Comparison of ENCODE assay signal across 1 cellular context in genomic region chr9:36190388-36191289, GRCh38.
A peak's percentile ranks its signal among the peaks of the same experiment; 100 is the strongest.
TF ChIP-seq lines count a peak whose summit lies in the region.

A gene with protein sequence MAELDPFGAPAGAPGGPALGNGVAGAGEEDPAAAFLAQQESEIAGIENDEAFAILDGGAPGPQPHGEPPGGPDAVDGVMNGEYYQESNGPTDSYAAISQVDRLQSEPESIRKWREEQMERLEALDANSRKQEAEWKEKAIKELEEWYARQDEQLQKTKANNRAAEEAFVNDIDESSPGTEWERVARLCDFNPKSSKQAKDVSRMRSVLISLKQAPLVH (plus strand): TSS chr9:36190921. CDS start chr9:36191057, 136 bp downstream.

TF ChIP-seq in K562, 482 proteins besides CTCF, POLR2A, EP300 and RAD21 (continued from another document and continues in another):
- TF ChIP-seq ZBTB2 (IDR thresholded peaks at IDR 0.05) (no peak), BRF1 (IDR thresholded peaks at IDR 0.05; ENCODE audit: borderline replicate concordance, extremely low read depth, insufficient read length) (no peak), ZBTB5 (IDR thresholded peaks at IDR 0.05) (no peak), ZNF197 (CRISPR knock-in tag; IDR thresholded peaks at IDR 0.05; ENCODE audit: low read depth) (no peak), DIDO1 (tag; IDR thresholded peaks at IDR 0.05; ENCODE audit: low read depth) (no peak), ZNF766 (CRISPR knock-in tag; conservative IDR thresholded peaks at IDR 0.05) (no peak), MEF2A (IDR thresholded peaks at IDR 0.05; ENCODE audit: control insufficient read depth, low read depth, low read length) (no peak), MIER1 (IDR thresholded peaks at IDR 0.05; ENCODE audit: low read depth) (no peak), SRSF3 (IDR thresholded peaks at IDR 0.05; ENCODE audit: insufficient read depth, low read length) (no peak), LEF1 (IDR thresholded peaks at IDR 0.05) (no peak), SIN3A (IDR thresholded peaks at IDR 0.05; ENCODE audit: borderline replicate concordance in 2 of 2, control insufficient read depth in 1 of 2, low read depth in 2 of 2, low read length in 2 of 2) (peak; percentile 52 to 63; a peak in 2 of 4 replicates), ZNF253 (CRISPR knock-in tag; conservative IDR thresholded peaks at IDR 0.05) (no peak), RNF2 (IDR thresholded peaks at IDR 0.05) (no peak; the same call in 1 of the 2 replicates), ZNF12 (CRISPR knock-in tag; IDR thresholded peaks at IDR 0.05) (no peak), SRSF7 (optimal IDR thresholded peaks at IDR 0.05; ENCODE audit: low read depth, low read length) (no peak), EGR1 (conservative IDR thresholded peaks at IDR 0.05) (no peak), TCF15 (CRISPR knock-in tag; IDR thresholded peaks at IDR 0.05) (no peak), ERF (CRISPR knock-in tag; IDR thresholded peaks at IDR 0.05) (no peak), MYC (IDR thresholded peaks at IDR 0.05; ENCODE audit: low read depth, low read length) (peak; percentile 47; the same call in 1 of the 2 replicates), MYC (CRISPR knock-in tag; IDR thresholded peaks at IDR 0.05; ENCODE audit: borderline replicate concordance, low read depth) (no peak), ZBTB11 (CRISPR knock-in tag; IDR thresholded peaks at IDR 0.05) (peak in 2 of 3 experiments; percentile 67 to 87; a peak in 3 of 6 replicates), CXXC5 (CRISPR knock-in tag; IDR thresholded peaks at IDR 0.05) (0 out of 2 replicates have a peak, but pooled peaks have one; percentile 52), ZNF280B (CRISPR knock-in tag; IDR thresholded peaks at IDR 0.05) (no peak), CTBP1 (IDR thresholded peaks at IDR 0.05; ENCODE audit: borderline replicate concordance) (peak; percentile 14; the same call in 1 of the 2 replicates), HOMEZ (CRISPR knock-in tag; IDR thresholded peaks at IDR 0.05) (no peak), RFX7 (CRISPR knock-in tag; IDR thresholded peaks at IDR 0.05) (no peak), TEAD1 (CRISPR knock-in tag; IDR thresholded peaks at IDR 0.05) (no peak), CTCFL (IDR thresholded peaks at IDR 0.05; ENCODE audit: borderline replicate concordance, insufficient read depth, low read depth, low read length, poor library complexity, severe bottlenecking) (no peak), PTRF (tag; IDR thresholded peaks at IDR 0.05) (no peak), HMGXB4 (CRISPR knock-in tag; IDR thresholded peaks at IDR 0.05) (no peak), ZNF75A (CRISPR knock-in tag; IDR thresholded peaks at IDR 0.05) (no peak), SMARCC2 (IDR thresholded peaks at IDR 0.05; ENCODE audit: low read depth) (no peak), ASH1L (IDR thresholded peaks at IDR 0.05; ENCODE audit: borderline replicate concordance, low read depth, partially characterized antibody) (peak; percentile 75), DLX4 (CRISPR knock-in tag; IDR thresholded peaks at IDR 0.05) (no peak)
- TF ChIP-seq, protein P1, sequence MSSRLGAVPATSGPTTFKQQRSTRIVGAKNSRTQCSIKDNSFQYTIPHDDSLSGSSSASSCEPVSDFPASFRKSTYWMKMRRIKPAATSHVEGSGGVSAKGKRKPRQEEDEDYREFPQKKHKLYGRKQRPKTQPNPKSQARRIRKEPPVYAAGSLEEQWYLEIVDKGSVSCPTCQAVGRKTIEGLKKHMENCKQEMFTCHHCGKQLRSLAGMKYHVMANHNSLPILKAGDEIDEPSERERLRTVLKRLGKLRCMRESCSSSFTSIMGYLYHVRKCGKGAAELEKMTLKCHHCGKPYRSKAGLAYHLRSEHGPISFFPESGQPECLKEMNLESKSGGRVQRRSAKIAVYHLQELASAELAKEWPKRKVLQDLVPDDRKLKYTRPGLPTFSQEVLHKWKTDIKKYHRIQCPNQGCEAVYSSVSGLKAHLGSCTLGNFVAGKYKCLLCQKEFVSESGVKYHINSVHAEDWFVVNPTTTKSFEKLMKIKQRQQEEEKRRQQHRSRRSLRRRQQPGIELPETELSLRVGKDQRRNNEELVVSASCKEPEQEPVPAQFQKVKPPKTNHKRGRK (tag; IDR thresholded peaks at IDR 0.05) = no peak
- TF ChIP-seq, protein P2, sequence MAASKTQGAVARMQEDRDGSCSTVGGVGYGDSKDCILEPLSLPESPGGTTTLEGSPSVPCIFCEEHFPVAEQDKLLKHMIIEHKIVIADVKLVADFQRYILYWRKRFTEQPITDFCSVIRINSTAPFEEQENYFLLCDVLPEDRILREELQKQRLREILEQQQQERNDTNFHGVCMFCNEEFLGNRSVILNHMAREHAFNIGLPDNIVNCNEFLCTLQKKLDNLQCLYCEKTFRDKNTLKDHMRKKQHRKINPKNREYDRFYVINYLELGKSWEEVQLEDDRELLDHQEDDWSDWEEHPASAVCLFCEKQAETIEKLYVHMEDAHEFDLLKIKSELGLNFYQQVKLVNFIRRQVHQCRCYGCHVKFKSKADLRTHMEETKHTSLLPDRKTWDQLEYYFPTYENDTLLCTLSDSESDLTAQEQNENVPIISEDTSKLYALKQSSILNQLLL (CRISPR knock-in tag; IDR thresholded peaks at IDR 0.05; ENCODE audit: borderline replicate concordance) = no peak
- TF ChIP-seq, protein P3, sequence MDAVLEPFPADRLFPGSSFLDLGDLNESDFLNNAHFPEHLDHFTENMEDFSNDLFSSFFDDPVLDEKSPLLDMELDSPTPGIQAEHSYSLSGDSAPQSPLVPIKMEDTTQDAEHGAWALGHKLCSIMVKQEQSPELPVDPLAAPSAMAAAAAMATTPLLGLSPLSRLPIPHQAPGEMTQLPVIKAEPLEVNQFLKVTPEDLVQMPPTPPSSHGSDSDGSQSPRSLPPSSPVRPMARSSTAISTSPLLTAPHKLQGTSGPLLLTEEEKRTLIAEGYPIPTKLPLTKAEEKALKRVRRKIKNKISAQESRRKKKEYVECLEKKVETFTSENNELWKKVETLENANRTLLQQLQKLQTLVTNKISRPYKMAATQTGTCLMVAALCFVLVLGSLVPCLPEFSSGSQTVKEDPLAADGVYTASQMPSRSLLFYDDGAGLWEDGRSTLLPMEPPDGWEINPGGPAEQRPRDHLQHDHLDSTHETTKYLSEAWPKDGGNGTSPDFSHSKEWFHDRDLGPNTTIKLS (IDR thresholded peaks at IDR 0.05; ENCODE audit: borderline replicate concordance, low read depth) = no peak
